Comparison of ENCODE assay signal across 26 cellular contexts in genomic region chr7:102039706-102040105, GRCh38.
"Had no signal": no experiment of that assay in that cellular context is flagged by ENCODE, and none has a peak within 500 bp of the region (broad histone marks: within the 10 kb centered on the region; RNA-seq: fewer than 3 reads in every experiment).

No MANE protein-coding gene starts in this region.

- ATAC-seq: body of pancreas; effector memory CD8-positive, alpha-beta T cell; esophagus mucosa; left lung; stimulated activated naive CD8-positive, alpha-beta T cell treated with anti-CD3 and anti-CD28 coated beads, Interleukin-15, Interleukin-2, amounts not matched to agents 100 U/mL and 50 U/mL, for 24 hours had no signal

- H3K4me1 ChIP-seq: body of pancreas, testis, transverse colon had no signal

- H3K36me3 Mint-ChIP-seq: activated naive CD8-positive, alpha-beta T cell treated with anti-CD3 and anti-CD28 coated beads for 36 hours had no signal

- H3K9me3 Mint-ChIP-seq: activated naive CD4-positive, alpha-beta T cell treated with anti-CD3 and anti-CD28 coated beads for 36 hours; activated naive CD8-positive, alpha-beta T cell treated with anti-CD3 and anti-CD28 coated beads for 36 hours; activated T-helper 1 cell treated with anti-CD3 and anti-CD28 coated beads, Interleukin-12 subunit alpha, Interleukin-12 subunit beta, Interleukin-2, Interleukin-4 antibody, amounts not matched to agents 30 ng/mL and 10 ng/mL and 1 ng/mL, durations not matched to agents 14 hours and 24 hours and 36 hours; effector memory CD8-positive, alpha-beta T cell; mesothelial cell of epicardium; naive B cell had no signal

- H3K9me3 ChIP-seq: adrenal gland, body of pancreas, left lung, ovary, psoas muscle, spleen, testis, transverse colon, uterus had no signal

- H3K27me3 Mint-ChIP-seq: activated naive CD8-positive, alpha-beta T cell treated with anti-CD3 and anti-CD28 coated beads for 36 hours; effector memory CD8-positive, alpha-beta T cell; naive B cell had no signal

- H3K27me3 ChIP-seq: adrenal gland, body of pancreas, left lung, ovary, spleen, testis, transverse colon, uterus had no signal

- H3K4me3 ChIP-seq: adrenal gland, body of pancreas, left lung, ovary, psoas muscle, spleen, testis, transverse colon, uterus had no signal

- H3K27ac ChIP-seq: adrenal gland, body of pancreas, left lung, ovary, psoas muscle, spleen, testis, transverse colon, uterus had no signal

- H3K27ac Mint-ChIP-seq: activated naive CD4-positive, alpha-beta T cell treated with anti-CD3 and anti-CD28 coated beads for 36 hours; activated naive CD8-positive, alpha-beta T cell treated with anti-CD3 and anti-CD28 coated beads for 36 hours; activated T-helper 1 cell treated with anti-CD3 and anti-CD28 coated beads, Interleukin-12 subunit alpha, Interleukin-12 subunit beta, Interleukin-2, Interleukin-4 antibody, amounts not matched to agents 30 ng/mL and 10 ng/mL and 1 ng/mL, durations not matched to agents 14 hours and 24 hours and 36 hours; effector memory CD8-positive, alpha-beta T cell; mesothelial cell of epicardium; naive B cell had no signal

- H3K4me3 Mint-ChIP-seq: activated naive CD4-positive, alpha-beta T cell treated with anti-CD3 and anti-CD28 coated beads for 36 hours; activated naive CD8-positive, alpha-beta T cell treated with anti-CD3 and anti-CD28 coated beads for 36 hours; activated T-helper 1 cell treated with anti-CD3 and anti-CD28 coated beads, Interleukin-12 subunit alpha, Interleukin-12 subunit beta, Interleukin-2, Interleukin-4 antibody, amounts not matched to agents 30 ng/mL and 10 ng/mL and 1 ng/mL, durations not matched to agents 14 hours and 24 hours and 36 hours; effector memory CD8-positive, alpha-beta T cell; mesothelial cell of epicardium; naive B cell had no signal

- DNase-seq: activated CD4-positive, alpha-beta T cell treated with anti-CD3 and anti-CD28 coated beads for 4 hours; activated CD4-positive, alpha-beta T cell treated with anti-CD3 and anti-CD28 coated beads, Interleukin-2, amount 50 U/mL, for 4 hours; activated effector memory CD4-positive, alpha-beta T cell treated with anti-CD3 and anti-CD28 coated beads, Interleukin-2, amount 50 U/mL, for 16 hours; activated naive CD4-positive, alpha-beta T cell treated with anti-CD3 and anti-CD28 coated beads for 36 hours; activated naive CD8-positive, alpha-beta T cell treated with anti-CD3 and anti-CD28 coated beads for 36 hours; adrenal gland; aorta; body of pancreas; cortex of kidney; effector memory CD8-positive, alpha-beta T cell; foreskin fibroblast; head of caudate nucleus; kidney glomerular epithelial cell; naive B cell; ovary; psoas muscle; stimulated activated CD4-positive, alpha-beta T cell treated with anti-CD3 and anti-CD28 coated beads, Interleukin-4, amount 100 ng/mL, for 1 hour; stimulated activated naive CD8-positive, alpha-beta T cell treated with anti-CD3 and anti-CD28 coated beads, Interleukin-15, Interleukin-2, amounts not matched to agents 100 U/mL and 50 U/mL, for 24 hours; testis; transverse colon; uterus had no signal
